Comparison of ENCODE assay signal across 10 cellular contexts in the genomic region with DNA sequence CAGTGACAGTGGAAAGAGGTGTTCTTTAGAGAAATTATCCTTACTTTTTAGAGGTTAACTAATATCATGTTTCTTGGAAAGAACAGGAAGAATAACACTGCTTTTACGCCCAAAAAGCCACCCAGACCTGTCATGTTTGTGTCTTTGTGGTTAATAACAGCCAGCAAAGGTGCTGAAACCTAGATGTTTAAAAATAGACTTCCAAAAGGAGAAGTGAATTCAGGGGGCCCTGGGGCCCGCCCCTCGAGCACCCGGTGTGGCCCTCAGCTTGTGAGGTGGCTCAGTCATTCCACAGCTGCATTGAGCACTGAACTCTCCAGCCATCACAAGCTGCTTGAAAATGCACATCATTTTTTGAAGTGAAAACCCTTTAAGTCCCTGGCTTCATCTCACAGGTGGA. TPM values are rescaled to one million over a fixed set of nuclear protein-coding genes. Genes with fewer than 3 reads are reported as not detected.
DNase-seq lines count a peak whose midpoint lies in the region; ATAC-seq and TF ChIP-seq lines count a peak whose summit lies in the region.
"Had no signal": no experiment of that assay in that cellular context is flagged by ENCODE, and none has a peak within 500 bp of the region (broad histone marks: within the 10 kb centered on the region; RNA-seq: fewer than 3 reads in every experiment).

No MANE protein-coding gene starts in this region.

- in situ Hi-C loops in KBM-7 (cut with MboI; ENCODE audit: low pct_unique_long_range_greater_than_20kb, low sequenced_read_pairs), result no loop called here

- TF ChIP-seq CTCF in neutrophil (IDR thresholded peaks at IDR 0.05) (no peak), foreskin keratinocyte (conservative IDR thresholded peaks at IDR 0.05) (no peak)

- DNase-seq in SIG-M5 treated with dmso at 0.1 percent for 504 hours (lab: John Stamatoyannopoulos, UW; ENCODE audit: unreplicated experiment) (peak; percentile 24), SIG-M5 (lab: John Stamatoyannopoulos, UW) (no peak), KBM-7 (peak; percentile 58), NCI-H1694 (lab: John Stamatoyannopoulos, UW) (no peak), NCI-H2171 (lab: John Stamatoyannopoulos, UW) (no peak), foreskin keratinocyte (no peak)
- DNase-seq: IMR-90 had no signal

- H3K4me3 ChIP-seq in neutrophil (ENCODE audit: low read depth in 1 of 2, low read length in 1 of 2), result no peak overlapping the region

- H3K4me1 ChIP-seq in neutrophil (ENCODE audit: control insufficient read depth in 1 of 2, insufficient read depth in 1 of 2, low read depth in 1 of 2, low read length in 1 of 2), result peaks cover 9 to 10% of the 10 kb centered on the region in 2 experiments
- no peaks in the 10 kb centered on the region for H3K4me1 ChIP-seq in foreskin keratinocyte

- no peaks in the 10 kb centered on the region for H3K9me3 ChIP-seq in neutrophil

- peaks cover 69% of the 10 kb centered on the region for H3K36me3 ChIP-seq in neutrophil

- H3K27ac ChIP-seq in neutrophil, result peak overlapping the region; percentile 18
- H3K27ac ChIP-seq in foreskin keratinocyte, result no peak overlapping the region

- ATAC-seq in GM21786 (IDR thresholded peaks at IDR 0.05; ENCODE audit: unreplicated experiment), result peak; percentile 76
- no peak for ATAC-seq in foreskin keratinocyte

- no peaks in the 10 kb centered on the region for H3K27me3 ChIP-seq in neutrophil
- H3K27me3 ChIP-seq in foreskin keratinocyte, result no peaks in the 10 kb centered on the region

RNA-seq across cellular contexts. Expression of a gene that starts 20.8 kb away (rescaled TPM):
- total RNA-seq in foreskin keratinocyte, result 0.44 and 0.63 TPM in 2 replicates
- 0.56 and 0.77 TPM in 2 replicates for polyA plus RNA-seq in foreskin keratinocyte
- polyA plus RNA-seq: fibroblast of lung had no signal

Comparison
In these comparisons a context has a peak if more than half of its experiments do, and no peak if none do; other contexts are left out.
1. DNase-seq: peak in SIG-M5 treated with dmso at 0.1 percent for 504 hours (single experiment) and KBM-7 (single experiment); none in SIG-M5 (single experiment), NCI-H1694 (single experiment), NCI-H2171 (single experiment) and foreskin keratinocyte (0 of 2).